Comparison of ENCODE assay signal across 22 cellular contexts in the genomic region with DNA sequence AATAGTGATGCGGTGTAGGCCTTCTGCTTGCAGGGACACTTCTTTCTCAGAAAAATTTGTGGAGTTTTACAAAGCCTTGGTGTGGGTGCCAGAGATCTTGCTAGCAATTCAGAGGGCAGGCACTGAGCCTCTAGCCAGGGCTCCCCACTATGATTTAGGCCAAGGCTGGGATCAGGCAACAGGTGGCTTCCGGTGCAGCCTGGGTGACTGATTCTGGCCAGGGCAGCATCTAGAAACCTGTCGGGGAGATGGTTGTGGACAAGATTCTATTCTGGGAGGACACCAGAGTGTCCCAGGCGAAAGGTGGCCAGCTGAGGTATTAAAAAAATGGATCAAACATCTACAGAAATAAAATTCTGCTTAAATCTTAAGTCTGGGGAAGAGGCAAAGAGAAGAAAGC. TPM values are rescaled to one million over a fixed set of nuclear protein-coding genes. Genes with fewer than 3 reads are reported as not detected.
"Had no signal": no experiment of that assay in that cellular context is flagged by ENCODE, and none has a peak within 500 bp of the region (broad histone marks: within the 10 kb centered on the region; RNA-seq: fewer than 3 reads in every experiment).

No MANE protein-coding gene starts in this region.

- H3K27ac ChIP-seq: body of pancreas, lower lobe of right lung, ovary, upper lobe of right lung had no signal

- H3K4me3 ChIP-seq: body of pancreas, lower lobe of right lung, ovary, smooth muscle cell, thoracic aorta, upper lobe of right lung had no signal

- H3K27me3 ChIP-seq: body of pancreas, ovary, upper lobe of right lung had no signal

- H3K4me3 Mint-ChIP-seq: activated naive CD8-positive, alpha-beta T cell; neural crest cell had no signal

- H3K9me3 ChIP-seq: body of pancreas, lower lobe of right lung, ovary, SK-N-SH, thoracic aorta, upper lobe of right lung had no signal

- H3K27me3 Mint-ChIP-seq: activated naive CD8-positive, alpha-beta T cell had no signal

- ATAC-seq: activated CD4-positive, CD25-positive, alpha-beta regulatory T cell treated with anti-CD3 and anti-CD28 coated beads, Interleukin-2, amount 50 U/mL, for 24 hours; body of pancreas had no signal

- H3K27ac Mint-ChIP-seq: activated naive CD8-positive, alpha-beta T cell had no signal

- H3K36me3 ChIP-seq: lower lobe of right lung, ovary, thoracic aorta, upper lobe of right lung had no signal

- H3K4me1 ChIP-seq: body of pancreas, lower lobe of right lung, upper lobe of right lung had no signal

- H3K36me3 Mint-ChIP-seq: activated naive CD8-positive, alpha-beta T cell had no signal

- H3K4me2 ChIP-seq: SK-N-SH, smooth muscle cell had no signal

- DNase-seq: activated CD4-positive, alpha-beta T cell treated with anti-CD3 and anti-CD28 coated beads, Interleukin-2, amount 50 U/mL, for 48 hours; activated CD8-positive, alpha-beta memory T cell treated with anti-CD3 and anti-CD28 coated beads, Interleukin-2, amount 50 U/mL, for 4 hours; activated effector memory CD4-positive, alpha-beta T cell treated with Interleukin-2 at 50 U/mL for 16 hours; activated T-cell treated with anti-CD3 and anti-CD28 coated beads, Interleukin-2, amount 50 U/mL, for 48 hours; foreskin melanocyte; hypothalamus; lower lobe of right lung; ovary; SHP77 treated with DMSO at 0.1 percent for 48 hours; SK-N-SH; stimulated activated CD4-positive, alpha-beta T cell treated with anti-CD3 and anti-CD28 coated beads, Interleukin-4, amount 100 ng/mL, for 1 hour; upper lobe of right lung had no signal

- H3K9ac ChIP-seq: SK-N-SH had no signal

RNA-seq across cellular contexts. Expression of a gene that starts 21.5 kb away (rescaled TPM):
- total RNA-seq: body of pancreas, cardiac septum, epithelial cell of proximal tubule, lower lobe of right lung, neural crest cell, ovary, pulmonary artery endothelial cell, smooth muscle cell, thoracic aorta, upper lobe of right lung had no signal
- polyA plus RNA-seq: keratinocyte, ovary, SK-N-SH, smooth muscle cell had no signal
